17 cellular contexts compared by ENCODE assay signal in the genomic region with DNA sequence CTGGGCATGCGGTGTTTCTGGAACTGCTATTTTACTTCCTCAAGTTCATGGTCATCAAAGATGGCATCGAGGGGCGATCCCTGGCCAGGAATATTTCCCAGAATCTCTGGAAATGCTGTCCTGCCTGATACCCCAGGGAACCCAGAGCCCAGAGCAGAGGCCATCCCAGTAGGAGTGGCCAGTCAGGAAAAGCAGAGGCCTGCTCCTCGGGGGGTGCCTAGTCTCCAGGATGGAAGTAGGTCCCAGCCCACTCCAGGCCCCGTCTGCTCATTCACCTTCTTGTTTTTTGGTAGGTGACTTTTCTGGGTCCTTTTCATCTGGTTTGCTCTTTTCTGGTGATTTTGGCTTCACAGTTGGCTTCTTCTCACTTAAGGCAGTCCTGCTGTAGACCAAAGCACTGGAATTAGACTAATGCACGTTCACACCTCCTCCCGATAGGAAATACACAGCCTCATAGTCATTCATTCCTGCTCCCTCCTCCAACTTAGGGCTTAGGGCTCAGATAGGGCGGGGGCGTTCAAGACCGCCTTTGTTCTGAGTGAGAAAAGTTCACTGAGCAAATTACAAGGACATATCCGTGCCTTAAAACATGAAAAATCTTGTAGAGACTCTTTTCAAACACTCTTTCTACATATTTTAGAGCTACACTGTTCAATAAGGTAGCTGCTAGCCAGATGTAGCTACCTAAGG. TPM values are rescaled to one million over a fixed set of nuclear protein-coding genes. Genes with fewer than 3 reads are reported as not detected.
DNase-seq lines count a peak whose midpoint lies in the region; ATAC-seq and TF ChIP-seq lines count a peak whose summit lies in the region.
"Had no signal": no experiment of that assay in that cellular context is flagged by ENCODE, and none has a peak within 500 bp of the region (broad histone marks: within the 10 kb centered on the region; RNA-seq: fewer than 3 reads in every experiment).

No MANE protein-coding gene starts in this region.

- H3K27ac ChIP-seq in GM23338 (ENCODE audit: low read depth) (0 out of 2 replicates have a peak overlapping the region, but pooled peaks have one; percentile 55), sigmoid colon (no peak overlapping the region), gastroesophageal sphincter (no peak overlapping the region)

- H3K36me3 Mint-ChIP-seq in GM23338 (ENCODE audit: low read depth) (peaks cover 37% of the 10 kb centered on the region), WTC11 (peaks cover 22% of the 10 kb centered on the region)

- H3K9me3 ChIP-seq in sigmoid colon: no peaks in the 10 kb centered on the region
- H3K9me3 ChIP-seq in gastroesophageal sphincter: no peaks in the 10 kb centered on the region
- H3K9me3 ChIP-seq: BE2C had no signal

- TF ChIP-seq EP300 in sigmoid colon (IDR thresholded peaks at IDR 0.05): no peak
- no peak for TF ChIP-seq EP300 in gastroesophageal sphincter (IDR thresholded peaks at IDR 0.05)

- peaks cover 3% of the 10 kb centered on the region; the same call in 1 of the 2 replicates for H4K20me1 ChIP-seq in GM23338 (replicated peaks; ENCODE audit: insufficient read depth)

- CTCF ChIA-PET in WTC11 (lab: Charles Lee): no interaction called here

- peaks cover 7% of the 10 kb centered on the region for H3K27me3 Mint-ChIP-seq in GM23338 (ENCODE audit: insufficient read depth, low read depth, poor library complexity)
- no peaks in the 10 kb centered on the region for H3K27me3 Mint-ChIP-seq in WTC11 (ENCODE audit: low read depth)

- H3K27ac Mint-ChIP-seq in GM23338 (no peak overlapping the region; the same call in 1 of the 2 replicates), WTC11 (peak overlapping the region; percentile 61; the same call in 1 of the 2 replicates)

- peaks cover 3% of the 10 kb centered on the region for H3K36me3 ChIP-seq in GM23338 (ENCODE audit: insufficient read depth)
- peaks cover 31 to 97% (median 57%) of the 10 kb centered on the region in 4 donors for H3K36me3 ChIP-seq in sigmoid colon
- H3K36me3 ChIP-seq in gastroesophageal sphincter: peaks cover 0 to 99% of the 10 kb centered on the region in 2 donors

- no peaks in the 10 kb centered on the region for H3K4me1 Mint-ChIP-seq in GM23338
- H3K4me1 Mint-ChIP-seq in WTC11: no peaks in the 10 kb centered on the region

- H3F3A ChIP-seq in GM23338 (replicated peaks; ENCODE audit: low read depth): no peaks in the 10 kb centered on the region

- H3K9me3 Mint-ChIP-seq in GM23338 (no peaks in the 10 kb centered on the region), WTC11 (no peaks in the 10 kb centered on the region)

- H3K4me1 ChIP-seq in GM23338 (ENCODE audit: insufficient read depth) (no peaks in the 10 kb centered on the region), sigmoid colon (no peaks in the 10 kb centered on the region), gastroesophageal sphincter (peaks cover 0 to 2% (median 0%) of the 10 kb centered on the region in 3 donors)
- H3K4me1 ChIP-seq: BE2C had no signal

- no peak overlapping the region for H3K4me2 ChIP-seq in GM23338

- DNase-seq in GM23338 (ENCODE audit: low spot score): no peak
- DNase-seq in WTC11 (ENCODE audit: low spot score): no peak
- peak; percentile 35 for DNase-seq in islet precursor cell
- DNase-seq in sigmoid colon: peak; percentile 33
- no peak for DNase-seq in activated CD8-positive, alpha-beta memory T cell treated with anti-CD3 and anti-CD28 coated beads, Interleukin-2, amount 50 U/mL, for 4 hours
- no peak for DNase-seq in stimulated activated naive CD4-positive, alpha-beta T cell (lab: John Stamatoyannopoulos, UW)
- DNase-seq: BE2C, DMS 273 treated with DMSO at 0.1 percent for 48 hours, Karpas-422, MM.1S, NCI-H1417, NCI-H1930, NCI-H510A, NCI-H82 had no signal

- H3K4me3 Mint-ChIP-seq in GM23338: no peak overlapping the region
- no peak overlapping the region for H3K4me3 Mint-ChIP-seq in WTC11

- no peak for TF ChIP-seq POLR2A in sigmoid colon (IDR thresholded peaks at IDR 0.05)
- no peak for TF ChIP-seq POLR2A in gastroesophageal sphincter (IDR thresholded peaks at IDR 0.05)

- ATAC-seq in GM23338 (peak; percentile 28; the same call in 2 of the 3 replicates), WTC11 (no peak), gastroesophageal sphincter (no peak)
- ATAC-seq: HCT116, Right ventricle myocardium inferior had no signal

- H3K9me2 ChIP-seq in GM23338 (ENCODE audit: insufficient read depth): no peaks in the 10 kb centered on the region

- POLR2A ChIA-PET in WTC11 (lab: Charles Lee): no interaction called here

- no peaks in the 10 kb centered on the region for H3K79me2 ChIP-seq in GM23338 (replicated peaks; ENCODE audit: insufficient read depth)

- H2AFZ ChIP-seq in GM23338: no peak overlapping the region

- intact Hi-C loops in sigmoid colon (cut with DNase I): no loop called here

- 91 to 94% methylated on average over 11 of the region's 11 CpGs for WGBS in sigmoid colon, 2 donors
- WGBS in gastroesophageal sphincter (ENCODE audit: low coverage in 1 of 2), 2 donors: 66 to 69% methylated on average over 2 to 10 of the region's 11 CpGs

- H3K27me3 ChIP-seq in GM23338 (ENCODE audit: insufficient read depth): no peaks in the 10 kb centered on the region
- H3K27me3 ChIP-seq in sigmoid colon: no peaks in the 10 kb centered on the region
- no peaks in the 10 kb centered on the region for H3K27me3 ChIP-seq in gastroesophageal sphincter
- H3K27me3 ChIP-seq: BE2C had no signal

- H3K4me3 ChIP-seq in GM23338: no peak overlapping the region
- H3K4me3 ChIP-seq in sigmoid colon: no peak overlapping the region
- no peak overlapping the region for H3K4me3 ChIP-seq in gastroesophageal sphincter

- no peak for TF ChIP-seq CTCF in GM23338 (conservative IDR thresholded peaks at IDR 0.05; ENCODE audit: low read depth in 2 of 2)
- no peak for TF ChIP-seq CTCF in WTC11 (IDR thresholded peaks at IDR 0.05)
- TF ChIP-seq CTCF in sigmoid colon (IDR thresholded peaks at IDR 0.05): no peak
- no peak for TF ChIP-seq CTCF in gastroesophageal sphincter (IDR thresholded peaks at IDR 0.05)

TF ChIP-seq in GM23338, 12 proteins besides CTCF, POLR2A, EP300 and RAD21 (continues in another document):
- TF ChIP-seq, protein P1, sequence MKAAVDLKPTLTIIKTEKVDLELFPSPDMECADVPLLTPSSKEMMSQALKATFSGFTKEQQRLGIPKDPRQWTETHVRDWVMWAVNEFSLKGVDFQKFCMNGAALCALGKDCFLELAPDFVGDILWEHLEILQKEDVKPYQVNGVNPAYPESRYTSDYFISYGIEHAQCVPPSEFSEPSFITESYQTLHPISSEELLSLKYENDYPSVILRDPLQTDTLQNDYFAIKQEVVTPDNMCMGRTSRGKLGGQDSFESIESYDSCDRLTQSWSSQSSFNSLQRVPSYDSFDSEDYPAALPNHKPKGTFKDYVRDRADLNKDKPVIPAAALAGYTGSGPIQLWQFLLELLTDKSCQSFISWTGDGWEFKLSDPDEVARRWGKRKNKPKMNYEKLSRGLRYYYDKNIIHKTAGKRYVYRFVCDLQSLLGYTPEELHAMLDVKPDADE (IDR thresholded peaks at IDR 0.05): no peak
- TF ChIP-seq CREB1 (CRISPR knock-in tag; IDR thresholded peaks at IDR 0.05; ENCODE audit: low read depth) (no peak), STAT1 (IDR thresholded peaks at IDR 0.05; ENCODE audit: unreplicated experiment) (no peak)

TF ChIP-seq in WTC11, 78 proteins besides CTCF, POLR2A, EP300 and RAD21:
- TF ChIP-seq, protein P2, sequence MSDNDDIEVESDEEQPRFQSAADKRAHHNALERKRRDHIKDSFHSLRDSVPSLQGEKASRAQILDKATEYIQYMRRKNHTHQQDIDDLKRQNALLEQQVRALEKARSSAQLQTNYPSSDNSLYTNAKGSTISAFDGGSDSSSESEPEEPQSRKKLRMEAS (CRISPR knock-in tag; IDR thresholded peaks at IDR 0.05): no peak
- TF ChIP-seq, protein P3, sequence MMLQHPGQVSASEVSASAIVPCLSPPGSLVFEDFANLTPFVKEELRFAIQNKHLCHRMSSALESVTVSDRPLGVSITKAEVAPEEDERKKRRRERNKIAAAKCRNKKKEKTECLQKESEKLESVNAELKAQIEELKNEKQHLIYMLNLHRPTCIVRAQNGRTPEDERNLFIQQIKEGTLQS (CRISPR knock-in tag; conservative IDR thresholded peaks at IDR 0.05): no peak
- TF ChIP-seq, protein P4, sequence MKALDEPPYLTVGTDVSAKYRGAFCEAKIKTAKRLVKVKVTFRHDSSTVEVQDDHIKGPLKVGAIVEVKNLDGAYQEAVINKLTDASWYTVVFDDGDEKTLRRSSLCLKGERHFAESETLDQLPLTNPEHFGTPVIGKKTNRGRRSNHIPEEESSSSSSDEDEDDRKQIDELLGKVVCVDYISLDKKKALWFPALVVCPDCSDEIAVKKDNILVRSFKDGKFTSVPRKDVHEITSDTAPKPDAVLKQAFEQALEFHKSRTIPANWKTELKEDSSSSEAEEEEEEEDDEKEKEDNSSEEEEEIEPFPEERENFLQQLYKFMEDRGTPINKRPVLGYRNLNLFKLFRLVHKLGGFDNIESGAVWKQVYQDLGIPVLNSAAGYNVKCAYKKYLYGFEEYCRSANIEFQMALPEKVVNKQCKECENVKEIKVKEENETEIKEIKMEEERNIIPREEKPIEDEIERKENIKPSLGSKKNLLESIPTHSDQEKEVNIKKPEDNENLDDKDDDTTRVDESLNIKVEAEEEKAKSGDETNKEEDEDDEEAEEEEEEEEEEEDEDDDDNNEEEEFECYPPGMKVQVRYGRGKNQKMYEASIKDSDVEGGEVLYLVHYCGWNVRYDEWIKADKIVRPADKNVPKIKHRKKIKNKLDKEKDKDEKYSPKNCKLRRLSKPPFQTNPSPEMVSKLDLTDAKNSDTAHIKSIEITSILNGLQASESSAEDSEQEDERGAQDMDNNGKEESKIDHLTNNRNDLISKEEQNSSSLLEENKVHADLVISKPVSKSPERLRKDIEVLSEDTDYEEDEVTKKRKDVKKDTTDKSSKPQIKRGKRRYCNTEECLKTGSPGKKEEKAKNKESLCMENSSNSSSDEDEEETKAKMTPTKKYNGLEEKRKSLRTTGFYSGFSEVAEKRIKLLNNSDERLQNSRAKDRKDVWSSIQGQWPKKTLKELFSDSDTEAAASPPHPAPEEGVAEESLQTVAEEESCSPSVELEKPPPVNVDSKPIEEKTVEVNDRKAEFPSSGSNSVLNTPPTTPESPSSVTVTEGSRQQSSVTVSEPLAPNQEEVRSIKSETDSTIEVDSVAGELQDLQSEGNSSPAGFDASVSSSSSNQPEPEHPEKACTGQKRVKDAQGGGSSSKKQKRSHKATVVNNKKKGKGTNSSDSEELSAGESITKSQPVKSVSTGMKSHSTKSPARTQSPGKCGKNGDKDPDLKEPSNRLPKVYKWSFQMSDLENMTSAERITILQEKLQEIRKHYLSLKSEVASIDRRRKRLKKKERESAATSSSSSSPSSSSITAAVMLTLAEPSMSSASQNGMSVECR (CRISPR knock-in tag; IDR thresholded peaks at IDR 0.05; ENCODE audit: borderline replicate concordance): no peak

RNA-seq across cellular contexts. Expression of a gene that starts 51.1 kb away (rescaled TPM):
- total RNA-seq in GM23338 (2014; rRNA removed; shearing (Covaris generic)): 30.4 and 35.6 TPM in 2 replicates
- 17.4 and 17.8 TPM in 2 replicates for polyA plus RNA-seq in GM23338 (2016; fragmentation: Nextera tagmentation; extraction: Ambion mirVana)
- total RNA-seq in WTC11 (2021): 24.8 to 25.8 TPM (median 25.1 TPM) in 3 replicates
- 10 to 100 TPM; 42.1 to 90.8 (median 74.7) TPM for total RNA-seq in sigmoid colon
- polyA plus RNA-seq in sigmoid colon: 10 to 100 TPM; 17.4 to 42.1 (median 17.6) TPM
- 10 to 100 TPM; 28.2 to 37.7 (median 30.2) TPM for total RNA-seq in gastroesophageal sphincter

Comparison
In these comparisons a context has a peak if more than half of its experiments do, and no peak if none do; other contexts are left out.
1. DNase-seq: peak in islet precursor cell (single experiment) and sigmoid colon (single experiment); none in GM23338 (single experiment), WTC11 (single experiment), activated CD8-positive, alpha-beta memory T cell treated with anti-CD3 and anti-CD28 coated beads, Interleukin-2, amount 50 U/mL, for 4 hours (single experiment) and stimulated activated naive CD4-positive, alpha-beta T cell (0 of 6).